Comparison of ENCODE assay signal across 8 cellular contexts in the genomic region with DNA sequence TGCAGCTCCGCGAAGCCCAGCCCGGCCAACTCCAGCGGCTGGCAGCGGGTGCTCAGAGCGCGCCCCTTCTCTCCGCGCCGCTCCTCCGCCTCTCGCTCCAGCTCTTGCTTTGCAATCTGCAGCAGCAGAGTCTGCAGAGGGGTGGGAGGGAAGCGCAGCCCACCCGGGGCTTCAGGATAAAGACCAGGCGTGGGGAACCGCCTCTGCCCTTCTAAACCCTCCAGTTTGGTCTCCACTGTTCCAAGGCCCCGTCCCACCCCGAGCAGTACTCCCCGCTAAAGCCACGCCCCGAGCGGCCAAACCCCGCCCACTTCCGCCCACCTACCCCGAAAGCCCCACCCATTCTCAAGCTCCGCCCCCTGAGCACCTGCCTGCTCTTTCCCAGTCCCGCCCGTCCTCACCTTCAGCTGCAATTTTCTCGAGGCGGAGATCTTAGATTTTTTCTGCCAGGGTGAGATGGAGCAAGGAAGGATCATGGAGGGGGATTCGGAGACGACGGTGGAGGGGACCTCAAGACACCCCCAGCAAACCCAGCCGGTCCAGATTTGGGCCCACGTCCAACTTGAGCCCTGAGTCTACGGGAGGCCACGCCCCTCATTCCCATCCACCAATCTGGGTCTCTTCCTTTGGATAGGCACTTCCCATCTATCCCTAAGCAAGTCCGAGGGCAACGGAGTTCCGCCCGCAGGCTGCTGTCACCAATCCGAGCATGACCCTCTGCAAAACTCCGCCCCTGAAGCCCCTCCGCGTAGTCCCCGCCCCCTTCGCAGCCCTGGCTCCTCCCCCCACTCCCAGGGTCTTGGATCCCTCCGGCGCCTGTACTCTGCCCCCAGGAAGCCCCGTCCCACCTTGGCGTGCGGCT. TPM values are rescaled to one million over a fixed set of nuclear protein-coding genes. Genes with fewer than 3 reads are reported as not detected.
DNase-seq lines count a peak whose midpoint lies in the region; ATAC-seq and TF ChIP-seq lines count a peak whose summit lies in the region.

No MANE protein-coding gene starts in this region.

- peaks cover 3% of the 10 kb centered on the region for H3K36me3 Mint-ChIP-seq in T-helper 17 cell (ENCODE audit: low read depth)

- H2BK5ac ChIP-seq in trophoblast cell (ENCODE audit: low read depth, low read length, poor library complexity), result no peak overlapping the region

- peaks cover 15% of the 10 kb centered on the region for H3K27me3 ChIP-seq in trophoblast cell (ENCODE audit: insufficient read depth, low read length)
- peaks cover 0 to 88% of the 10 kb centered on the region in 2 donors for H3K27me3 ChIP-seq in tibial nerve

- peak overlapping the region; percentile 62 for H3K4me3 Mint-ChIP-seq in T-helper 17 cell

- no peak for TF ChIP-seq POLR2A in tibial nerve (IDR thresholded peaks at IDR 0.05)

- no peak for TF ChIP-seq EP300 in tibial nerve (IDR thresholded peaks at IDR 0.05)

- no CpG with 5 or more reads among the region's 52 CpGs for WGBS in trophoblast cell (ENCODE audit: extremely low coverage, insufficient coverage, insufficient read length)
- 3 to 7% methylated on average over 40 to 46 of the region's 52 CpGs for WGBS in tibial nerve, 2 donors

- ATAC-seq in T-helper 17 cell (peak; percentile 34), GM18907 (IDR thresholded peaks at IDR 0.05; ENCODE audit: unreplicated experiment) (no peak)

- H2BK12ac ChIP-seq in trophoblast cell (ENCODE audit: low read length), result no peak overlapping the region

- H3K79me1 ChIP-seq in trophoblast cell (ENCODE audit: low read length), result no peaks in the 10 kb centered on the region

- no peaks in the 10 kb centered on the region for H3K79me2 ChIP-seq in trophoblast cell (ENCODE audit: control insufficient read depth, insufficient read depth, low read length, poor library complexity)

- no peak overlapping the region for H4K8ac ChIP-seq in trophoblast cell (ENCODE audit: low read depth, low read length)

- peaks cover 3% of the 10 kb centered on the region for H3K9me3 ChIP-seq in T-helper 17 cell (ENCODE audit: control insufficient read depth, low read length, poor library complexity, severe bottlenecking)
- H3K9me3 ChIP-seq in trophoblast cell (ENCODE audit: insufficient read depth, low read depth, low read length), result peaks cover 10% of the 10 kb centered on the region
- peaks cover 0 to 9% (median 0%) of the 10 kb centered on the region in 4 donors for H3K9me3 ChIP-seq in tibial nerve

- H3K23ac ChIP-seq in trophoblast cell (ENCODE audit: low read length), result no peak overlapping the region

- H2AK5ac ChIP-seq in trophoblast cell (ENCODE audit: low read length), result no peak overlapping the region

- peaks cover 16% of the 10 kb centered on the region for H3K4me1 Mint-ChIP-seq in T-helper 17 cell

- H3K4me3 ChIP-seq in fibroblast of the aortic adventitia (ENCODE audit: low read depth, low read length) (no peak overlapping the region), trophoblast cell (ENCODE audit: low read depth, low read length) (no peak overlapping the region), tibial nerve (no peak overlapping the region)

- TF ChIP-seq CTCF in fibroblast of the aortic adventitia (IDR thresholded peaks at IDR 0.05; ENCODE audit: insufficient read depth, low read length), result no peak
- no peak for TF ChIP-seq CTCF in tibial nerve (IDR thresholded peaks at IDR 0.05)

- H4K91ac ChIP-seq in trophoblast cell (ENCODE audit: low read depth, low read length), result no peak overlapping the region

- no peak overlapping the region for H3K18ac ChIP-seq in trophoblast cell (ENCODE audit: low read length)

- DNase-seq in COLO668 (lab: John Stamatoyannopoulos, UW; ENCODE audit: unreplicated experiment) (peak; percentile 68), LHCN-M2 (ENCODE audit: low read depth) (peak; percentile 29), T-helper 17 cell (no peak), fibroblast of the aortic adventitia (ENCODE audit: low read depth) (peak; percentile 55), trophoblast cell (no peak), cortex of kidney (lab: John Stamatoyannopoulos, UW) (no peak), tibial nerve (ENCODE audit: low spot score in 2 of 2) (no peak)

- H2AFZ ChIP-seq in trophoblast cell (ENCODE audit: insufficient read depth, low read length, poor library complexity), result no peak overlapping the region

- no peak overlapping the region for H4K12ac ChIP-seq in trophoblast cell (ENCODE audit: low read depth, low read length)

- H3K27ac ChIP-seq in trophoblast cell (ENCODE audit: low read depth, low read length) (no peak overlapping the region), tibial nerve (no peak overlapping the region)

- H2BK120ac ChIP-seq in trophoblast cell (ENCODE audit: insufficient read depth, low read length, poor library complexity), result no peak overlapping the region

- H3K27me3 Mint-ChIP-seq in T-helper 17 cell, result peaks cover 25% of the 10 kb centered on the region

- no peak overlapping the region for H3K14ac ChIP-seq in trophoblast cell (ENCODE audit: low read length)

- no peak overlapping the region for H3K9ac ChIP-seq in trophoblast cell (ENCODE audit: low read length)

- peak overlapping the region; percentile 23 for H3K4me2 ChIP-seq in trophoblast cell (ENCODE audit: low read length)

- no peaks in the 10 kb centered on the region for H3K36me3 ChIP-seq in trophoblast cell (ENCODE audit: control insufficient read depth in 1 of 2, insufficient read depth in 2 of 2, low read length in 2 of 2)
- no peaks in the 10 kb centered on the region for H3K36me3 ChIP-seq in tibial nerve

- H3K4ac ChIP-seq in trophoblast cell (ENCODE audit: low read depth, low read length), result no peak overlapping the region

- H3K4me1 ChIP-seq in trophoblast cell (ENCODE audit: control insufficient read depth in 1 of 2, insufficient read depth in 2 of 2, low read length in 2 of 2) (no peaks in the 10 kb centered on the region), tibial nerve (peaks cover 0 to 33% (median 0%) of the 10 kb centered on the region in 4 donors)

- no peak overlapping the region for H3K27ac Mint-ChIP-seq in T-helper 17 cell

RNA-seq across cellular contexts. Expression of a gene that starts 1.1 kb away (rescaled TPM):
- total RNA-seq in LHCN-M2 (2014; rRNA removed) (0.26 and 0.92 TPM in 2 replicates), T-helper 17 cell (not detected), fibroblast of the aortic adventitia (ENCODE audit: low replicate concordance) (not detected in 2 replicates), tibial nerve (not detected)
- 0.28 TPM for polyA plus RNA-seq in LHCN-M2 (2012)
- polyA plus RNA-seq in trophoblast cell (2013), result 0.05 and 0.33 TPM in 2 replicates

RNA-seq across cellular contexts. Expression of a gene that starts 7.4 kb away (rescaled TPM):
- 52.6 and 73.4 TPM in 2 replicates for total RNA-seq in LHCN-M2 (2014; rRNA removed)
- 46.6 TPM for polyA plus RNA-seq in LHCN-M2 (2012)
- total RNA-seq in T-helper 17 cell, result under 1 TPM in 1 of 2 donors, not detected in 1; 0.52 TPM
- total RNA-seq in fibroblast of the aortic adventitia (ENCODE audit: low replicate concordance), result 1.1 and 4.3 TPM in 2 replicates
- polyA plus RNA-seq in trophoblast cell (2013), result 8.9 and 10.6 TPM in 2 replicates
- 1 to 10 TPM in 1 of 4 donors, under 1 TPM in 1, not detected in 2; 0.90 to 1.5 TPM for total RNA-seq in tibial nerve

RNA-seq across cellular contexts. Expression of a gene that starts 10.0 kb away (rescaled TPM):
- total RNA-seq in LHCN-M2 (2014; rRNA removed) (0.90 and 1.3 TPM in 2 replicates), T-helper 17 cell (not detected), fibroblast of the aortic adventitia (ENCODE audit: low replicate concordance) (0.33 and 1.5 TPM in 2 replicates), tibial nerve (1 to 10 TPM in 2 of 4 donors, not detected in 2; 1.2 to 2.7 TPM)
- polyA plus RNA-seq in LHCN-M2 (2012), result 0.52 TPM
- polyA plus RNA-seq in trophoblast cell (2013), result 0.44 and 0.53 TPM in 2 replicates

RNA-seq across cellular contexts. Expression of a gene that starts 23.7 kb away (rescaled TPM):
- total RNA-seq in LHCN-M2 (2014; rRNA removed) (not detected in 2 replicates), T-helper 17 cell (1 to 10 TPM; 3.8 to 4.3 TPM), fibroblast of the aortic adventitia (ENCODE audit: low replicate concordance) (0.45 TPM in 1 of 2 replicates, not detected in the other), tibial nerve (not detected)
- polyA plus RNA-seq in LHCN-M2 (2012), result 0.22 TPM
- polyA plus RNA-seq in trophoblast cell (2013), result 0.08 and 0.11 TPM in 2 replicates

RNA-seq across cellular contexts. Expression of a gene that starts 39.0 kb away (rescaled TPM):
- total RNA-seq in LHCN-M2 (2014; rRNA removed), result 78.0 and 90.4 TPM in 2 replicates
- 65.9 TPM for polyA plus RNA-seq in LHCN-M2 (2012)
- total RNA-seq in T-helper 17 cell, result 100 to 1,000 TPM; 133 to 173 TPM
- total RNA-seq in fibroblast of the aortic adventitia (ENCODE audit: low replicate concordance), result 46.3 and 75.2 TPM in 2 replicates
- polyA plus RNA-seq in trophoblast cell (2013), result 65.1 and 65.9 TPM in 2 replicates
- total RNA-seq in tibial nerve, result 100 to 1,000 TPM; 113 to 270 (median 180) TPM

Comparison
In these comparisons a context has a peak if more than half of its experiments do, and no peak if none do; other contexts are left out.
1. DNase-seq: peak in COLO668 (single experiment), LHCN-M2 (single experiment) and fibroblast of the aortic adventitia (single experiment); none in T-helper 17 cell (0 of 3), trophoblast cell (0 of 2), cortex of kidney (single experiment) and tibial nerve (0 of 2).
2. RNA of a gene that starts 7.4 kb away (total RNA-seq): 52.6 to 73.4 TPM in LHCN-M2; 1.1 to 4.3 TPM in fibroblast of the aortic adventitia, 0.90 to 1.5 TPM in tibial nerve and 0.52 TPM in T-helper 17 cell; every median in the first group is over 10 times any median in the second.